18 cellular contexts compared by ENCODE assay signal in the genomic region with DNA sequence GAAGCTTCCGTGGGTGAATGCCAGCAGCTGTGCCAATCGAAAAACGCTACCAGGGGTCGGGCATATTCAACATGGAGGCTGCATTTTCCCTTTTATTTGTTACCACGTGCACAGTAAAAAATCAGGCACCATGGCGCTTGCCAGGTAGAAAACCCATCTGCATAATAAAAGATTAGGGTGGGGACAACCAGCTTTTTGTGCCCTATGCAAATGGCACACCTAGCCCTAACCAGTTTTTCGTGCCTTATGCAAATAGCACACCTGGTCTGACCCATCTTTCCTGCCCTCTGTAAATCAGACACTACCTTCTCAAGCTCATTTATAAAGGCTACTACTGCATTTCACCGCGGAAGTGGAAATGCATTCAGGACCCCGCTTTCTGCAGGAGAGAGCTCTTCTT.
DNase-seq lines count a peak whose midpoint lies in the region; ATAC-seq and TF ChIP-seq lines count a peak whose summit lies in the region.
"Had no signal": no experiment of that assay in that cellular context is flagged by ENCODE, and none has a peak within 500 bp of the region (broad histone marks: within the 10 kb centered on the region; RNA-seq: fewer than 3 reads in every experiment).

No MANE protein-coding gene starts in this region.

- no peaks in the 10 kb centered on the region for H3K27me3 ChIP-seq in HUES6 (ENCODE audit: control insufficient read depth, insufficient read depth, low read length)
- no peaks in the 10 kb centered on the region for H3K27me3 ChIP-seq in psoas muscle (ENCODE audit: insufficient read depth in 3 of 3, low read length in 2 of 3)

- H3K27ac Mint-ChIP-seq in type B pancreatic cell (no peak overlapping the region), osteocyte (ENCODE audit: unreplicated experiment) (no peak overlapping the region)
- H3K27ac Mint-ChIP-seq: activated CD8-positive, alpha-beta T cell treated with anti-CD3 and anti-CD28 coated beads for 36 hours; CD8-positive, alpha-beta memory T cell; stimulated activated memory B cell treated with anti-CD40 and anti-IgM and Interleukin-4, amounts not matched to agents 10 μg/mL and 1 μg/mL and 100 μg/mL, for 72 hours had no signal

- DNase-seq in NCI-H748 treated with DMSO at 0.1 percent for 48 hours (lab: John Stamatoyannopoulos, UW) (peak; percentile 86), iPS DF 4.7 (ENCODE audit: extremely low read depth, low spot score) (peak; percentile 88), type B pancreatic cell (ENCODE audit: extremely low spot score, unreplicated experiment) (no peak), NCI-H1417 (lab: John Stamatoyannopoulos, UW) (no peak), psoas muscle (no peak), osteocyte (ENCODE audit: extremely low spot score, unreplicated experiment) (no peak)
- DNase-seq: activated CD8-positive, alpha-beta T cell treated with anti-CD3 and anti-CD28 coated beads for 36 hours; AML-193; CD8-positive, alpha-beta memory T cell; Karpas-422; lower lobe of right lung; NCI-H2171; NCI-H524 treated with DMSO at 0.1 percent for 48 hours; small intestine; stimulated activated CD4-positive, alpha-beta T cell treated with anti-CD3 and anti-CD28 coated beads, Interleukin-2, amount 100 ng/mL, for 24 hours had no signal

- intact Hi-C loops in psoas muscle (cut with DNase I), result no loop called here

- H3K4me1 ChIP-seq in HUES6 (ENCODE audit: control insufficient read depth, insufficient read depth, low read length) (peaks cover 19% of the 10 kb centered on the region), psoas muscle (no peaks in the 10 kb centered on the region)
- H3K4me1 ChIP-seq: lower lobe of right lung had no signal

- no peaks in the 10 kb centered on the region for H3K9me3 Mint-ChIP-seq in type B pancreatic cell
- H3K9me3 Mint-ChIP-seq in osteocyte (ENCODE audit: unreplicated experiment), result no peaks in the 10 kb centered on the region
- H3K9me3 Mint-ChIP-seq: activated CD8-positive, alpha-beta T cell treated with anti-CD3 and anti-CD28 coated beads for 36 hours; stimulated activated memory B cell treated with anti-CD40 and anti-IgM and Interleukin-4, amounts not matched to agents 10 μg/mL and 1 μg/mL and 100 μg/mL, for 72 hours had no signal

- TF ChIP-seq CTCF in type B pancreatic cell (conservative IDR thresholded peaks at IDR 0.05) (no peak), psoas muscle (IDR thresholded peaks at IDR 0.05) (no peak), osteocyte (IDR thresholded peaks at IDR 0.05) (no peak)

- H3K4me1 Mint-ChIP-seq in type B pancreatic cell (ENCODE audit: unreplicated experiment) (no peaks in the 10 kb centered on the region), osteocyte (ENCODE audit: unreplicated experiment) (no peaks in the 10 kb centered on the region)
- H3K4me1 Mint-ChIP-seq: CD8-positive, alpha-beta memory T cell; stimulated activated memory B cell treated with anti-CD40 and anti-IgM and Interleukin-4, amounts not matched to agents 10 μg/mL and 1 μg/mL and 100 μg/mL, for 72 hours had no signal

- WGBS in psoas muscle, 3 donors, result 34 to 45% (median 44%) methylated on average over 10 of the region's 10 CpGs

- H3K36me3 ChIP-seq in HUES6 (ENCODE audit: control insufficient read depth, insufficient read depth, low read length), result no peaks in the 10 kb centered on the region
- H3K36me3 ChIP-seq in psoas muscle (ENCODE audit: insufficient read depth in 1 of 2, low read depth in 1 of 2), result no peaks in the 10 kb centered on the region
- H3K36me3 ChIP-seq: lower lobe of right lung had no signal

- H3K36me3 Mint-ChIP-seq in type B pancreatic cell (no peaks in the 10 kb centered on the region), osteocyte (ENCODE audit: unreplicated experiment) (no peaks in the 10 kb centered on the region)
- H3K36me3 Mint-ChIP-seq: CD8-positive, alpha-beta memory T cell; stimulated activated memory B cell treated with anti-CD40 and anti-IgM and Interleukin-4, amounts not matched to agents 10 μg/mL and 1 μg/mL and 100 μg/mL, for 72 hours had no signal

- peak overlapping the region; percentile 35 for H3K9ac ChIP-seq in HUES6 (ENCODE audit: low read length)

- H3K27ac ChIP-seq in HUES6 (ENCODE audit: low read depth, low read length), result peak overlapping the region; percentile 86
- no peak overlapping the region for H3K27ac ChIP-seq in psoas muscle
- H3K27ac ChIP-seq: coronary artery, lower lobe of right lung had no signal

- H3K9me3 ChIP-seq in HUES6 (ENCODE audit: control insufficient read depth, insufficient read depth, low read depth, low read length), result no peaks in the 10 kb centered on the region
- no peaks in the 10 kb centered on the region for H3K9me3 ChIP-seq in psoas muscle
- H3K9me3 ChIP-seq: lower lobe of right lung had no signal

- no peak for ATAC-seq in psoas muscle
- ATAC-seq: activated CD8-positive, alpha-beta T cell treated with anti-CD3 and anti-CD28 coated beads for 36 hours; lower lobe of right lung; stimulated activated memory B cell treated with anti-CD40 and anti-IgM and Interleukin-4, amounts not matched to agents 10 μg/mL and 1 μg/mL and 100 μg/mL, for 72 hours had no signal

- peak overlapping the region; percentile 35 for H3K4me3 ChIP-seq in HUES6 (ENCODE audit: low read depth, low read length)
- no peak overlapping the region for H3K4me3 ChIP-seq in psoas muscle
- H3K4me3 ChIP-seq: coronary artery, lower lobe of right lung had no signal

- H3K27me3 Mint-ChIP-seq in type B pancreatic cell, result no peaks in the 10 kb centered on the region
- H3K27me3 Mint-ChIP-seq in osteocyte (ENCODE audit: unreplicated experiment), result peaks cover 4% of the 10 kb centered on the region
- H3K27me3 Mint-ChIP-seq: activated CD8-positive, alpha-beta T cell treated with anti-CD3 and anti-CD28 coated beads for 36 hours; CD8-positive, alpha-beta memory T cell; stimulated activated memory B cell treated with anti-CD40 and anti-IgM and Interleukin-4, amounts not matched to agents 10 μg/mL and 1 μg/mL and 100 μg/mL, for 72 hours had no signal

- H3K4me3 Mint-ChIP-seq in type B pancreatic cell (peak overlapping the region; percentile 1), osteocyte (ENCODE audit: unreplicated experiment) (no peak overlapping the region)
- H3K4me3 Mint-ChIP-seq: activated CD8-positive, alpha-beta T cell treated with anti-CD3 and anti-CD28 coated beads for 36 hours; CD8-positive, alpha-beta memory T cell; stimulated activated memory B cell treated with anti-CD40 and anti-IgM and Interleukin-4, amounts not matched to agents 10 μg/mL and 1 μg/mL and 100 μg/mL, for 72 hours had no signal

Comparison
In these comparisons a context has a peak if more than half of its experiments do, and no peak if none do; other contexts are left out.
1. DNase-seq: peak in NCI-H748 treated with DMSO at 0.1 percent for 48 hours (single experiment) and iPS DF 4.7 (single experiment); none in type B pancreatic cell (single experiment), NCI-H1417 (0 of 3), psoas muscle (0 of 2) and osteocyte (single experiment).